ENCODE assay signal across 9 cellular contexts in genomic region chr3:71726106-71726505, GRCh38. TPM values are rescaled to one million over a fixed set of nuclear protein-coding genes. Genes with fewer than 3 reads are reported as not detected.
A peak's percentile ranks its signal among the peaks of the same experiment; 100 is the strongest.
DNase-seq lines count a peak whose midpoint lies in the region; ATAC-seq and TF ChIP-seq lines count a peak whose summit lies in the region.
"Had no signal": no experiment of that assay in that cellular context is flagged by ENCODE, and none has a peak within 500 bp of the region (broad histone marks: within the 10 kb centered on the region; RNA-seq: fewer than 3 reads in every experiment).

No MANE protein-coding gene starts in this region.

- no peaks in the 10 kb centered on the region for H3K27me3 Mint-ChIP-seq in CD4-positive, CD25-positive, alpha-beta regulatory T cell
- peaks cover 62% of the 10 kb centered on the region for H3K27me3 Mint-ChIP-seq in progenitor cell of endocrine pancreas

- H3K36me3 ChIP-seq in CD4-positive, CD25-positive, alpha-beta regulatory T cell (ENCODE audit: control insufficient read depth, insufficient read depth, low read length), result no peaks in the 10 kb centered on the region

- no peaks in the 10 kb centered on the region for H3K27me3 ChIP-seq in CD4-positive, CD25-positive, alpha-beta regulatory T cell (ENCODE audit: control insufficient read depth, insufficient read depth, low read length)

- H3K36me3 Mint-ChIP-seq in CD4-positive, CD25-positive, alpha-beta regulatory T cell, result peaks cover 6% of the 10 kb centered on the region
- no peaks in the 10 kb centered on the region for H3K36me3 Mint-ChIP-seq in progenitor cell of endocrine pancreas (ENCODE audit: insufficient read depth)

- no peak for TF ChIP-seq CTCF in progenitor cell of endocrine pancreas (IDR thresholded peaks at IDR 0.05; ENCODE audit: unreplicated experiment)

- H3K4me3 ChIP-seq in CD4-positive, CD25-positive, alpha-beta regulatory T cell (ENCODE audit: low read depth, low read length), result peak overlapping the region; percentile 92

- H3K4me1 ChIP-seq in CD4-positive, CD25-positive, alpha-beta regulatory T cell (ENCODE audit: control insufficient read depth, insufficient read depth, low read length, poor library complexity, severe bottlenecking), result peaks cover 67% of the 10 kb centered on the region

- H3K9me3 ChIP-seq in CD4-positive, CD25-positive, alpha-beta regulatory T cell (ENCODE audit: control insufficient read depth in 2 of 2, low read length in 2 of 2), result no peaks in the 10 kb centered on the region

- peak; percentile 11 to 20 for ATAC-seq in CD4-positive, CD25-positive, alpha-beta regulatory T cell (ENCODE audit: low read depth in 2 of 2)
- ATAC-seq in HG03139 (IDR thresholded peaks at IDR 0.05; ENCODE audit: unreplicated experiment) (no peak), HG03521 (IDR thresholded peaks at IDR 0.05; ENCODE audit: unreplicated experiment) (no peak), HG02973 (IDR thresholded peaks at IDR 0.05; ENCODE audit: unreplicated experiment) (no peak)

- H3K4me3 Mint-ChIP-seq in CD4-positive, CD25-positive, alpha-beta regulatory T cell, result peak overlapping the region; percentile 88 to 97 (median 96)
- H3K4me3 Mint-ChIP-seq in progenitor cell of endocrine pancreas (ENCODE audit: low read depth), result peak overlapping the region; percentile 74

- peaks cover 24 to 80% (median 66%) of the 10 kb centered on the region in 4 donors for H3K4me1 Mint-ChIP-seq in CD4-positive, CD25-positive, alpha-beta regulatory T cell
- peaks cover 10% of the 10 kb centered on the region for H3K4me1 Mint-ChIP-seq in progenitor cell of endocrine pancreas (ENCODE audit: low read depth)

- peak; percentile 47 to 78 (median 49) for DNase-seq in CD4-positive, CD25-positive, alpha-beta regulatory T cell
- DNase-seq in activated CD4-positive, alpha-beta T cell treated with anti-CD3 and anti-CD28 coated beads for 4 hours, result peak; percentile 50 to 55
- DNase-seq in effector CD4-positive, alpha-beta T cell, result peak; percentile 36
- DNase-seq in progenitor cell of endocrine pancreas (ENCODE audit: low spot score, unreplicated experiment) (no peak), A172 (ENCODE audit: low spot score) (no peak)

- peak overlapping the region; percentile 80 for H3K27ac ChIP-seq in CD4-positive, CD25-positive, alpha-beta regulatory T cell (ENCODE audit: insufficient read depth, low read length, poor library complexity, severe bottlenecking)
- H3K27ac ChIP-seq: epithelial cell of prostate had no signal

- peak overlapping the region; percentile 93 to 98 (median 94) for H3K27ac Mint-ChIP-seq in CD4-positive, CD25-positive, alpha-beta regulatory T cell
- no peak overlapping the region for H3K27ac Mint-ChIP-seq in progenitor cell of endocrine pancreas

- peaks cover 0 to 1% (median 0%) of the 10 kb centered on the region in 7 donors for H3K9me3 Mint-ChIP-seq in CD4-positive, CD25-positive, alpha-beta regulatory T cell
- H3K9me3 Mint-ChIP-seq in progenitor cell of endocrine pancreas (ENCODE audit: low read depth), result no peaks in the 10 kb centered on the region

RNA-seq across cellular contexts. Expression of gene EIF4E3, which starts 0.9 kb away (rescaled TPM):
- total RNA-seq in CD4-positive, CD25-positive, alpha-beta regulatory T cell, result 101 TPM
- polyA plus RNA-seq in CD4-positive, CD25-positive, alpha-beta regulatory T cell, result 10 to 100 TPM; 27.8 to 98.9 (median 60.1) TPM
- total RNA-seq in progenitor cell of endocrine pancreas, result 11.9 and 12.1 TPM in 2 replicates
- total RNA-seq in A172 (2014; rRNA removed; shearing (Covaris generic)), result 0.60 and 1.6 TPM in 2 replicates

RNA-seq across cellular contexts. Expression of gene GPR27, which starts 27.5 kb away (rescaled TPM):
- total RNA-seq in CD4-positive, CD25-positive, alpha-beta regulatory T cell, result 1.0 TPM
- 1 to 10 TPM in 1 of 4 donors, under 1 TPM in 2, not detected in 1; 0.30 to 1.4 (median 0.81) TPM for polyA plus RNA-seq in CD4-positive, CD25-positive, alpha-beta regulatory T cell
- total RNA-seq in progenitor cell of endocrine pancreas, result 6.1 and 6.7 TPM in 2 replicates
- total RNA-seq in A172 (2014; rRNA removed; shearing (Covaris generic)), result not detected in 2 replicates

RNA-seq across cellular contexts. Expression of gene PROK2, which starts 58.8 kb away (rescaled TPM):
- total RNA-seq in CD4-positive, CD25-positive, alpha-beta regulatory T cell, result 6.5 TPM
- 1 to 10 TPM in 3 of 4 donors, under 1 TPM in 1; 0.89 to 2.6 (median 1.2) TPM for polyA plus RNA-seq in CD4-positive, CD25-positive, alpha-beta regulatory T cell
- not detected in 2 replicates for total RNA-seq in progenitor cell of endocrine pancreas
- not detected in 2 replicates for total RNA-seq in A172 (2014; rRNA removed; shearing (Covaris generic))

Comparison
In these comparisons a context has a peak if more than half of its experiments do, and no peak if none do; other contexts are left out.
1. ATAC-seq: peak in CD4-positive, CD25-positive, alpha-beta regulatory T cell (2 of 2); none in HG03139 (single experiment), HG03521 (single experiment) and HG02973 (single experiment).
2. DNase-seq: peak in CD4-positive, CD25-positive, alpha-beta regulatory T cell (3 of 3), activated CD4-positive, alpha-beta T cell treated with anti-CD3 and anti-CD28 coated beads for 4 hours (2 of 2) and effector CD4-positive, alpha-beta T cell (single experiment); none in progenitor cell of endocrine pancreas (single experiment) and A172 (single experiment).